8 cellular contexts compared by ENCODE assay signal in the genomic region with DNA sequence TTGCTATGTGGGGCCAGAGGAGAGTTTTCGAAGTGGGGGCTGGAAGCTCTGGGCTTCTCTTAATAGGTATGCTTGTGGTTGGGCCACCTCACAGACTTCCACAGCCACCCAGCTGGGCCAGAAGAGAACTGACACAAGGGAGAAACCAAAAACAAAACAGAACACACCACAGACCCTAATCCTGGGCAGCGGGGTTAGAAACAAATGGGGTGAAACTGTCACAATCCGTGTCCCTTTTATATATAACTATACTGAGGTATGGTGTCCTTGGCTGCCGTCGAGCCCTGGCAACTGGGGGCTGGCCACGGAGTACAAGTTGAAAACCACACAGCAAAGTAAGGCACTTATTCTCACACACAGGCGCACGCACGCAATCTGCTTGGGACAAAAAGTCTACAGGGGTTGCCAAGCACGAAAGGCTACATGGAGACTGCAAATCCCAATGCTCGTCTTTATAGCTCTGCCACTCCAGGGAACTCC.
A peak's percentile ranks its signal among the peaks of the same experiment; 100 is the strongest.
DNase-seq lines count a peak whose midpoint lies in the region; ATAC-seq and TF ChIP-seq lines count a peak whose summit lies in the region.

No MANE protein-coding gene starts in this region.

- DNase-seq in heart right ventricle (no peak), hepatic stellate cell (ENCODE audit: low spot score) (no peak), erythroblast (lab: John Stamatoyannopoulos, UW) (no peak), upper lobe of right lung (no peak)
- no peak for DNase-seq in activated naive CD4-positive, alpha-beta T cell treated with anti-CD3 and anti-CD28 coated beads, Interleukin-2, amount 50 U/mL, for 72 hours (ENCODE audit: low spot score in 2 of 2)

- WGBS in heart right ventricle, 2 donors: 63 to 78% methylated on average over 11 of the region's 11 CpGs

- no peaks in the 10 kb centered on the region for H3K9me3 ChIP-seq in DOHH2 (ENCODE audit: control insufficient read depth, insufficient read depth, low read length)
- peaks cover 0 to 5% (median 0%) of the 10 kb centered on the region in 11 donors for H3K9me3 ChIP-seq in heart right ventricle
- no peaks in the 10 kb centered on the region for H3K9me3 ChIP-seq in upper lobe of right lung

- no peak overlapping the region for H3K27ac ChIP-seq in DOHH2 (ENCODE audit: low read depth, low read length)
- H3K27ac ChIP-seq in heart right ventricle: peak overlapping the region in 9 of 10 donors; percentile 76 to 90 (median 86)
- no peak overlapping the region for H3K27ac ChIP-seq in upper lobe of right lung

- H3K36me3 ChIP-seq in DOHH2 (ENCODE audit: control insufficient read depth, low read length) (peaks cover 5% of the 10 kb centered on the region; the same call in 1 of the 2 replicates), heart right ventricle (peaks cover 0 to 40% (median 13%) of the 10 kb centered on the region in 9 donors), upper lobe of right lung (peaks cover 12% of the 10 kb centered on the region)

- H3K4me1 ChIP-seq in DOHH2 (ENCODE audit: control insufficient read depth, low read length): peaks cover 29% of the 10 kb centered on the region
- H3K4me1 ChIP-seq in heart right ventricle: peaks cover 20 to 71% (median 49%) of the 10 kb centered on the region in 9 donors
- peaks cover 4% of the 10 kb centered on the region for H3K4me1 ChIP-seq in upper lobe of right lung

- H3K9me3 Mint-ChIP-seq in activated naive CD4-positive, alpha-beta T cell treated with anti-CD3 and anti-CD28 coated beads, Interleukin-2, amount 50 U/mL, for 72 hours: peaks cover 0 to 6% of the 10 kb centered on the region in 2 donors

- H3K4me2 ChIP-seq in DOHH2 (ENCODE audit: low read length): peak overlapping the region; percentile 10; the same call in 1 of the 2 replicates

- H3K27ac Mint-ChIP-seq in activated naive CD4-positive, alpha-beta T cell treated with anti-CD3 and anti-CD28 coated beads, Interleukin-2, amount 50 U/mL, for 72 hours: peak overlapping the region in 1 of 2 donors; percentile 15

- no peaks in the 10 kb centered on the region for H3K79me2 ChIP-seq in DOHH2 (ENCODE audit: control insufficient read depth, low read length)

- no peaks in the 10 kb centered on the region for H3F3A ChIP-seq in DOHH2 (ENCODE audit: control insufficient read depth, insufficient read depth)

- ATAC-seq in GM21367 (IDR thresholded peaks at IDR 0.05; ENCODE audit: unreplicated experiment): peak; percentile 34
- ATAC-seq in HG03378 (IDR thresholded peaks at IDR 0.05; ENCODE audit: unreplicated experiment): peak; percentile 41
- ATAC-seq in heart right ventricle: peak in 2 of 8 donors; percentile 17 to 43
- no peak for ATAC-seq in activated naive CD4-positive, alpha-beta T cell treated with anti-CD3 and anti-CD28 coated beads, Interleukin-2, amount 50 U/mL, for 72 hours
- ATAC-seq in upper lobe of right lung: no peak

- H3K27me3 ChIP-seq in DOHH2 (ENCODE audit: control insufficient read depth, low read length) (0 out of 2 replicates have a peak, but pooled peaks cover 3% of the 10 kb centered on the region), heart right ventricle (no peaks in the 10 kb centered on the region), upper lobe of right lung (no peaks in the 10 kb centered on the region)

- TF ChIP-seq POLR2A in erythroblast (IDR thresholded peaks at IDR 0.05; ENCODE audit: low read length): no peak

- no peak for TF ChIP-seq CTCF in DOHH2 (IDR thresholded peaks at IDR 0.05; ENCODE audit: low read depth, low read length, poor library complexity, severe bottlenecking)
- TF ChIP-seq CTCF in heart right ventricle (IDR thresholded peaks at IDR 0.05): no peak
- TF ChIP-seq CTCF in upper lobe of right lung (IDR thresholded peaks at IDR 0.05): no peak

- H3K9me2 ChIP-seq in DOHH2 (replicated peaks; ENCODE audit: control insufficient read depth, low read length): no peaks in the 10 kb centered on the region

- intact Hi-C loops in heart right ventricle (cut with DNase I): loop anchor here in 6 of 10 donors (2.0 to 10.0 kb wide), 6 partner anchors 52 to 166 kb away; a partner anchor contains a TSS
- intact Hi-C loops in upper lobe of right lung (cut with DNase I): no loop called here

- peaks cover 0 to 10% of the 10 kb centered on the region in 2 donors for H3K36me3 Mint-ChIP-seq in activated naive CD4-positive, alpha-beta T cell treated with anti-CD3 and anti-CD28 coated beads, Interleukin-2, amount 50 U/mL, for 72 hours

- no peaks in the 10 kb centered on the region for H4K20me1 ChIP-seq in DOHH2 (ENCODE audit: control insufficient read depth, insufficient read depth, low read depth, low read length)

- H3K4me3 ChIP-seq in DOHH2 (ENCODE audit: low read length): no peak overlapping the region
- H3K4me3 ChIP-seq in heart right ventricle: no peak overlapping the region
- H3K4me3 ChIP-seq in upper lobe of right lung: no peak overlapping the region

Comparison
In these comparisons a context has a peak if more than half of its experiments do, and no peak if none do; other contexts are left out.
1. H3K27ac ChIP-seq: peak in heart right ventricle (9 of 10); none in DOHH2 (single experiment) and upper lobe of right lung (single experiment).
2. ATAC-seq: peak in GM21367 (single experiment) and HG03378 (single experiment); none in activated naive CD4-positive, alpha-beta T cell treated with anti-CD3 and anti-CD28 coated beads, Interleukin-2, amount 50 U/mL, for 72 hours (0 of 2) and upper lobe of right lung (single experiment).